In the genomic region with DNA sequence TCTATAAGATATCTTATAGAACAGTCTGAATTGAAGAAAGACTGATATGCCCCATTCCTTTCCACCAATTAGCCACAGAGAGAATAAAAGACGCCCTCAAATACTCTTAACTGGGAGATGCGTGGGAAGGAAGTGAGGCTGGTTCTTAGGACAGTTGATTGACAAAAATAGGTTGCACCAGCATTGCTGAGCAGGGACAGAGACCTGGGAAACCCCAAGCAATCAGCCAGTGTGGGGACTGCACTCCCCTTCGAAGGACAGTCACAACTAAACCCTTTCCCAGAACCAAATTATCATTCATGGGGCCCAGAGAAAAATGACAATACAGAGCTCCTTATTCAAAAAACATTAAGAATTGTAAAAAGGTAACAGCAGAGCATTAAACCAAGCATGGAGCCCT, we compare ENCODE assay signal across 11 cellular contexts.
"Had no signal": no experiment of that assay in that cellular context is flagged by ENCODE, and none has a peak within 500 bp of the region (broad histone marks: within the 10 kb centered on the region; RNA-seq: fewer than 3 reads in every experiment).

No MANE protein-coding gene starts in this region.

- H3K4me3 Mint-ChIP-seq: HFFc6 had no signal

- H3K27ac ChIP-seq: GM23248, HL-60 had no signal

- H3K36me3 ChIP-seq: HAP-1 had no signal

- DNase-seq: GM23248, GOT3, H7, HFFc6, IMR-90, KG1 had no signal

- H3K27ac Mint-ChIP-seq: HFFc6 had no signal

- ATAC-seq: HCT116, HepG2, K562 had no signal

- H3K4me1 ChIP-seq: HAP-1 had no signal

- H3K9ac ChIP-seq: GM23248 had no signal

- H3K9me3 ChIP-seq: HAP-1 had no signal

- H3K4me3 ChIP-seq: GM23248, HAP-1, K562 had no signal
